8 cellular contexts compared by ENCODE assay signal in the genomic region with DNA sequence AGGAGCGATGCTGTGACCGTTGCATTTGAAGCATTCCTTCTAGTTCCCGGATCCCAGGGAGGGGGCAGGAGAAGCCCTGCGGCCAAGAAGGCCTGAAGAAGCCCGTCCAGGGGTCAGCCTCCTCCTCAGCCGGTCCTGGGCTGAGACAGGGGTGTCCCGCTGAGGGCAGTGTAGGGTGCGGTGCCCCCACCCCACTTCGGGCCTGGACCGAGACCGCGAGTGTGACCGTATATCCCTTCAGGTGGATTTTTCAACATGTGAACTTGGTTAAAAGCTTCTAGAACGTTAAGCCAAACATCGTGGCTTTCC. TPM values are rescaled to one million over a fixed set of nuclear protein-coding genes. Genes with fewer than 3 reads are reported as not detected.
A peak's percentile ranks its signal among the peaks of the same experiment; 100 is the strongest.
DNase-seq lines count a peak whose midpoint lies in the region; ATAC-seq and TF ChIP-seq lines count a peak whose summit lies in the region.

No MANE protein-coding gene starts in this region.

- peaks cover 32% of the 10 kb centered on the region for H3K4me1 Mint-ChIP-seq in activated T-helper 1 cell treated with anti-CD3 and anti-CD28 coated beads, Interleukin-12 subunit alpha, Interleukin-12 subunit beta, Interleukin-2, Interleukin-4 antibody, amounts not matched to agents 30 ng/mL and 10 ng/mL and 1 ng/mL, durations not matched to agents 14 hours and 24 hours and 36 hours (ENCODE audit: low read depth)

- H3K27ac ChIP-seq in cardiac muscle cell (no peak overlapping the region), right lobe of liver (no peak overlapping the region), upper lobe of right lung (peak overlapping the region; percentile 47)

- TF ChIP-seq POLR2A in right lobe of liver (IDR thresholded peaks at IDR 0.05) = no peak

- 4% methylated on average over 5 of the region's 15 CpGs for WGBS in right lobe of liver (ENCODE audit: insufficient coverage, low coverage, low lambda C conversion rate, missing lambda C conversion rate)

- no peak for DNase-seq in cardiac muscle cell (ENCODE audit: low read depth in 1 of 2, low spot score in 1 of 2)
- DNase-seq in Right ventricle myocardium inferior (ENCODE audit: missing footprints) = no peak
- DNase-seq in activated T-helper 1 cell treated with anti-CD3 and anti-CD28 coated beads, Interleukin-12 subunit alpha, Interleukin-12 subunit beta, Interleukin-2, Interleukin-4 antibody, amounts not matched to agents 30 ng/mL and 10 ng/mL and 1 ng/mL, durations not matched to agents 14 hours and 24 hours and 36 hours (ENCODE audit: low spot score) = no peak
- DNase-seq in right lobe of liver = no peak
- no peak for DNase-seq in upper lobe of right lung
- DNase-seq in DMS79 (lab: John Stamatoyannopoulos, UW) = no peak
- DNase-seq in middle frontal gyrus (ENCODE audit: extremely low spot score, low spot score) = no peak

- intact Hi-C loops in Right ventricle myocardium inferior (cut with DNase I) (no loop called here), right lobe of liver (cut with DNase I) (no loop called here), upper lobe of right lung (cut with DNase I) (no loop called here)
- intact Hi-C loops in activated T-helper 1 cell treated with anti-CD3 and anti-CD28 coated beads, Interleukin-12 subunit alpha, Interleukin-12 subunit beta, Interleukin-2, Interleukin-4 antibody, amounts not matched to agents 30 ng/mL and 10 ng/mL and 1 ng/mL, durations not matched to agents 14 hours and 24 hours and 36 hours (cut with micrococcal nuclease) = no loop called here

- no peaks in the 10 kb centered on the region for H3K36me3 ChIP-seq in cardiac muscle cell
- no peaks in the 10 kb centered on the region for H3K36me3 ChIP-seq in right lobe of liver
- no peaks in the 10 kb centered on the region for H3K36me3 ChIP-seq in upper lobe of right lung

- peaks cover 68% of the 10 kb centered on the region for H3K27me3 Mint-ChIP-seq in activated T-helper 1 cell treated with anti-CD3 and anti-CD28 coated beads, Interleukin-12 subunit alpha, Interleukin-12 subunit beta, Interleukin-2, Interleukin-4 antibody, amounts not matched to agents 30 ng/mL and 10 ng/mL and 1 ng/mL, durations not matched to agents 14 hours and 24 hours and 36 hours (ENCODE audit: insufficient read depth)

- no peak overlapping the region for H3K27ac Mint-ChIP-seq in activated T-helper 1 cell treated with anti-CD3 and anti-CD28 coated beads, Interleukin-12 subunit alpha, Interleukin-12 subunit beta, Interleukin-2, Interleukin-4 antibody, amounts not matched to agents 30 ng/mL and 10 ng/mL and 1 ng/mL, durations not matched to agents 14 hours and 24 hours and 36 hours

- H3K4me3 ChIP-seq in cardiac muscle cell (peak overlapping the region; percentile 30), right lobe of liver (peak overlapping the region; percentile 5 to 32 (median 25)), upper lobe of right lung (peak overlapping the region; percentile 50)

- no peaks in the 10 kb centered on the region for H3K9me3 Mint-ChIP-seq in activated T-helper 1 cell treated with anti-CD3 and anti-CD28 coated beads, Interleukin-12 subunit alpha, Interleukin-12 subunit beta, Interleukin-2, Interleukin-4 antibody, amounts not matched to agents 30 ng/mL and 10 ng/mL and 1 ng/mL, durations not matched to agents 14 hours and 24 hours and 36 hours

- H3K36me3 Mint-ChIP-seq in activated T-helper 1 cell treated with anti-CD3 and anti-CD28 coated beads, Interleukin-12 subunit alpha, Interleukin-12 subunit beta, Interleukin-2, Interleukin-4 antibody, amounts not matched to agents 30 ng/mL and 10 ng/mL and 1 ng/mL, durations not matched to agents 14 hours and 24 hours and 36 hours (ENCODE audit: low read depth) = peaks cover 1% of the 10 kb centered on the region

- ATAC-seq in Right ventricle myocardium inferior = no peak
- no peak for ATAC-seq in right lobe of liver
- ATAC-seq in upper lobe of right lung = no peak
- no peak for ATAC-seq in HG02938 (IDR thresholded peaks at IDR 0.05; ENCODE audit: unreplicated experiment)

- no peak for TF ChIP-seq CTCF in cardiac muscle cell (IDR thresholded peaks at IDR 0.05; ENCODE audit: low read depth, low read length)
- TF ChIP-seq CTCF in right lobe of liver (IDR thresholded peaks at IDR 0.05) = no peak
- no peak for TF ChIP-seq CTCF in upper lobe of right lung (IDR thresholded peaks at IDR 0.05)

- peaks cover 87% of the 10 kb centered on the region for H3K27me3 ChIP-seq in cardiac muscle cell
- peaks cover 0 to 27% of the 10 kb centered on the region in 2 donors for H3K27me3 ChIP-seq in right lobe of liver
- peaks cover 27% of the 10 kb centered on the region for H3K27me3 ChIP-seq in upper lobe of right lung

- peak overlapping the region; percentile 88 for H3K4me3 Mint-ChIP-seq in activated T-helper 1 cell treated with anti-CD3 and anti-CD28 coated beads, Interleukin-12 subunit alpha, Interleukin-12 subunit beta, Interleukin-2, Interleukin-4 antibody, amounts not matched to agents 30 ng/mL and 10 ng/mL and 1 ng/mL, durations not matched to agents 14 hours and 24 hours and 36 hours

- H3K9me3 ChIP-seq in cardiac muscle cell (ENCODE audit: low read depth) (no peaks in the 10 kb centered on the region), right lobe of liver (no peaks in the 10 kb centered on the region), upper lobe of right lung (peaks cover 3% of the 10 kb centered on the region)

- H3K4me1 ChIP-seq in cardiac muscle cell (ENCODE audit: low read depth) (no peaks in the 10 kb centered on the region), right lobe of liver (peaks cover 0 to 20% (median 0%) of the 10 kb centered on the region in 4 donors), upper lobe of right lung (peaks cover 31% of the 10 kb centered on the region)

RNA-seq across cellular contexts. Expression of gene OCA2, which starts 2.8 kb away (rescaled TPM):
- 0.56 and 0.63 TPM in 2 replicates for total RNA-seq in cardiac muscle cell
- 0.49 and 2.0 TPM in 2 replicates for polyA plus RNA-seq in cardiac muscle cell
- not detected for total RNA-seq in Right ventricle myocardium inferior
- not detected in 2 replicates for total RNA-seq in activated T-helper 1 cell treated with anti-CD3 and anti-CD28 coated beads, Interleukin-12 subunit alpha, Interleukin-12 subunit beta, Interleukin-2, Interleukin-4 antibody, amounts not matched to agents 30 ng/mL and 10 ng/mL and 1 ng/mL, durations not matched to agents 14 hours and 24 hours and 36 hours
- total RNA-seq in right lobe of liver = under 1 TPM in 3 of 6 experiments, not detected in 3; 0.07 to 0.13 (median 0.12) TPM
- 0.55 TPM for total RNA-seq in upper lobe of right lung
